In the genomic region with DNA sequence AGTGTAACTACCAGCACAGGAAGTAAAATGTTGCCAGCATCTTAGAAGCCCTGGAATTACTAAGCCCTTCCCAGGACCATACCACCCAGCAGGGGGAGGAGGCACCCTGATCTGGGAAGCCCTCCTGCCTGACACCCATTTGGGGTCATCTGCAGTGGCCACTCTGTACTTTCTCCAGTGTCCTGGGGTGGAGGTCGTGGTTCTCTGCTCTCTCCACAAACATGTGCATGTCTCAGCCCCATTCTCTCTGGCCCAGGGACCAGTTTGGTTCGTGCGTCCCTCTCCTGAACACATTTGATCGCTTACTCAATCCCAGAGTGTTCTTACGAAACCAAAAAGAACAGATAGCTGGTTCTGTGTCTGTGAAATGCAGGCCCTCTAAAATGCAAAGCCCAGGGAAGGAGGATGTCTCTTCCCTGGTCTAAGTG, we compare ENCODE assay signal across 12 cellular contexts. TPM values are rescaled to one million over a fixed set of nuclear protein-coding genes. Genes with fewer than 3 reads are reported as not detected.
A peak's percentile ranks its signal among the peaks of the same experiment; 100 is the strongest.
DNase-seq lines count a peak whose midpoint lies in the region; ATAC-seq and TF ChIP-seq lines count a peak whose summit lies in the region.
"Had no signal": no experiment of that assay in that cellular context is flagged by ENCODE, and none has a peak within 500 bp of the region (broad histone marks: within the 10 kb centered on the region; RNA-seq: fewer than 3 reads in every experiment).

No MANE protein-coding gene starts in this region.

- no peak overlapping the region for H2BK120ac ChIP-seq in mesenchymal stem cell (ENCODE audit: low read depth, low read length)

- peak overlapping the region; percentile 18 for H3K27ac ChIP-seq in mesenchymal stem cell (ENCODE audit: low read length, poor library complexity, severe bottlenecking)

- no peak overlapping the region for H2AFZ ChIP-seq in mesenchymal stem cell (ENCODE audit: low read depth, low read length)

- peaks cover 28% of the 10 kb centered on the region for H3K79me1 ChIP-seq in mesenchymal stem cell (replicated peaks; ENCODE audit: low read length, poor library complexity, severe bottlenecking)

- H4K91ac ChIP-seq in mesenchymal stem cell (ENCODE audit: low read length), result no peak overlapping the region

- peaks cover 11 to 23% of the 10 kb centered on the region in 2 experiments for H3K36me3 ChIP-seq in mesenchymal stem cell (ENCODE audit: control insufficient read depth in 1 of 2, insufficient read depth in 2 of 2, low read depth in 1 of 2, low read length in 2 of 2)

- H2BK12ac ChIP-seq in mesenchymal stem cell (ENCODE audit: low read length in 2 of 2), result peak overlapping the region in 1 of 2 experiments; percentile 12

- DNase-seq in AG20443 (ENCODE audit: low spot score) (peak; percentile 35), astrocyte of the spinal cord (ENCODE audit: low read depth, low spot score) (no peak), mesenchymal stem cell (peak; percentile 80), CD1c-positive myeloid dendritic cell (ENCODE audit: extremely low spot score) (no peak), dedifferentiated amniotic fluid mesenchymal stem cell (ENCODE audit: extremely low spot score) (no peak), NCI-H1092 (lab: John Stamatoyannopoulos, UW) (no peak)
- DNase-seq: COR-L47, left cardiac atrium, NCI-H510A treated with DMSO at 0.1 percent for 48 hours, T-cell had no signal

- H4K8ac ChIP-seq in mesenchymal stem cell (ENCODE audit: low read length), result no peak overlapping the region

- no peak overlapping the region for H3K4me2 ChIP-seq in mesenchymal stem cell (ENCODE audit: low read length, poor library complexity, severe bottlenecking)

- no peak overlapping the region for H3K23ac ChIP-seq in mesenchymal stem cell (ENCODE audit: low read length in 2 of 2)

- H3K4me1 ChIP-seq in mesenchymal stem cell (ENCODE audit: control insufficient read depth, insufficient read depth, low read depth, low read length), result peaks cover 26% of the 10 kb centered on the region

- no peak for TF ChIP-seq EP300 in Ishikawa (IDR thresholded peaks at IDR 0.05; ENCODE audit: borderline replicate concordance)

- peak overlapping the region; percentile 2 for H2AK5ac ChIP-seq in mesenchymal stem cell (ENCODE audit: low read length, severe bottlenecking)

- peak overlapping the region; percentile 56 to 58 for H3K18ac ChIP-seq in mesenchymal stem cell (ENCODE audit: low read depth in 1 of 2, low read length in 2 of 2)

- H3K4ac ChIP-seq in mesenchymal stem cell (ENCODE audit: low read depth in 1 of 2, low read length in 2 of 2), result peak overlapping the region; percentile 40 to 93

- in situ Hi-C loops in astrocyte of the spinal cord (cut with HindIII; ENCODE audit: low sequenced_read_pairs), result no loop called here

- H3K9me3 ChIP-seq in mesenchymal stem cell (ENCODE audit: control insufficient read depth, low read length), result no peaks in the 10 kb centered on the region

- TF ChIP-seq RAD21 in Ishikawa (IDR thresholded peaks at IDR 0.05; ENCODE audit: low read depth), result no peak

- no peak overlapping the region for H3K14ac ChIP-seq in mesenchymal stem cell (ENCODE audit: low read length in 2 of 2)

- no peak overlapping the region for H2BK15ac ChIP-seq in mesenchymal stem cell (ENCODE audit: low read depth, poor library complexity, severe bottlenecking)

- ATAC-seq in GM21526 (IDR thresholded peaks at IDR 0.05; ENCODE audit: low FRiP score, unreplicated experiment), result no peak
- ATAC-seq: left cardiac atrium, T-cell had no signal

- peak overlapping the region; percentile 73 for H3K9ac ChIP-seq in mesenchymal stem cell (ENCODE audit: low read length)

- 73% methylated on average over 5 of the region's 5 CpGs for WGBS in mesenchymal stem cell

- no peaks in the 10 kb centered on the region for H3K27me3 ChIP-seq in mesenchymal stem cell (ENCODE audit: control insufficient read depth in 1 of 2, insufficient read depth in 1 of 2, low read length in 2 of 2)

- H3K4me3 ChIP-seq in astrocyte of the spinal cord (ENCODE audit: low read depth, low read length) (no peak overlapping the region), mesenchymal stem cell (ENCODE audit: insufficient read depth in 1 of 2, low read depth in 1 of 2, low read length in 2 of 2) (peak overlapping the region in 1 of 2 experiments; percentile 46)

- H2BK5ac ChIP-seq in mesenchymal stem cell (ENCODE audit: low read depth, low read length, poor library complexity, severe bottlenecking), result no peak overlapping the region

- peak; percentile 7 for TF ChIP-seq CTCF in astrocyte of the spinal cord (IDR thresholded peaks at IDR 0.05; ENCODE audit: low read depth, low read length)

TF ChIP-seq in Ishikawa, 13 proteins besides CTCF, POLR2A, EP300 and RAD21:
- TF ChIP-seq CEBPB (IDR thresholded peaks at IDR 0.05), result peak; percentile 32; the same call in 1 of the 2 replicates
- TF ChIP-seq EGR1 (IDR thresholded peaks at IDR 0.05), result no peak
- TF ChIP-seq, protein P1, sequence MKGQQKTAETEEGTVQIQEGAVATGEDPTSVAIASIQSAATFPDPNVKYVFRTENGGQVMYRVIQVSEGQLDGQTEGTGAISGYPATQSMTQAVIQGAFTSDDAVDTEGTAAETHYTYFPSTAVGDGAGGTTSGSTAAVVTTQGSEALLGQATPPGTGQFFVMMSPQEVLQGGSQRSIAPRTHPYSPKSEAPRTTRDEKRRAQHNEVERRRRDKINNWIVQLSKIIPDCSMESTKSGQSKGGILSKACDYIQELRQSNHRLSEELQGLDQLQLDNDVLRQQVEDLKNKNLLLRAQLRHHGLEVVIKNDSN (IDR thresholded peaks at IDR 0.05), result no peak

RNA-seq across cellular contexts. Expression of a gene that starts 9.4 kb away (rescaled TPM):
- 12.1 TPM for polyA plus RNA-seq in mesenchymal stem cell (2013, experiment 1 of 2)
- 13.3 TPM for polyA plus RNA-seq in mesenchymal stem cell (2013, experiment 2 of 2)

RNA-seq across cellular contexts. Expression of a gene that starts 14.9 kb away (rescaled TPM):
- 6.6 TPM for polyA plus RNA-seq in mesenchymal stem cell (2013, experiment 1 of 2)
- polyA plus RNA-seq in mesenchymal stem cell (2013, experiment 2 of 2), result 7.0 TPM

Comparison
In these comparisons a context has a peak if more than half of its experiments do, and no peak if none do; other contexts are left out.
1. DNase-seq: peak in AG20443 (single experiment) and mesenchymal stem cell (single experiment); none in astrocyte of the spinal cord (single experiment), CD1c-positive myeloid dendritic cell (single experiment), dedifferentiated amniotic fluid mesenchymal stem cell (single experiment) and NCI-H1092 (single experiment).